In the genomic region with DNA sequence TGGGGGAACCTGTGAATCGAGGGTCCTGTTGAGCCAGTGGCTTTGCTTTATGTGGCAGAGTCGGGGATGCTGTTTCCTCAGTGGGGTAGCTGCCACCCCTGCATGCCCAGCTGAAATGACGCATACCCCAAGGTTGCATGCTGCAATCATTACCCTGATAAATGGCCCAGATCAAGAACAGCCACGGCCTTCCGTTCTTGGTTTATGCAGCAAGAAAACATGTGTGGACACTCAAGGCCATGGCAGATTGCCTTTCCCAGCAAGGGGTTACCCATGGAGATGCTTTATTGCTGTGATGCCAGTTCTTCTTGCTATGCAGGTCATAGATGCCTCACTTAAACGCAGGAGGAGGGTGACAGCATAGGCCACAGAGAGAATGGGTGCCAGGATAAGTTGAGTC, we compare ENCODE assay signal across 17 cellular contexts. TPM values are rescaled to one million over a fixed set of nuclear protein-coding genes. Genes with fewer than 3 reads are reported as not detected.
DNase-seq lines count a peak whose midpoint lies in the region; ATAC-seq and TF ChIP-seq lines count a peak whose summit lies in the region.
"Had no signal": no experiment of that assay in that cellular context is flagged by ENCODE, and none has a peak within 500 bp of the region (broad histone marks: within the 10 kb centered on the region; RNA-seq: fewer than 3 reads in every experiment).

No MANE protein-coding gene starts in this region.

- H3K9me3 ChIP-seq in BLaER1 (no peaks in the 10 kb centered on the region), left lung (no peaks in the 10 kb centered on the region)
- H3K9me3 ChIP-seq: BE2C, Caco-2 had no signal

- H3K9ac ChIP-seq in BLaER1, result 0 out of 2 replicates have a peak overlapping the region, but pooled peaks have one; percentile 15
- H3K9ac ChIP-seq: GM23248 had no signal

- H3K4me1 ChIP-seq in BLaER1 (peaks cover 25% of the 10 kb centered on the region), left lung (no peaks in the 10 kb centered on the region)
- H3K4me1 ChIP-seq: Caco-2 had no signal

- intact Hi-C loops in left lung (cut with DNase I), result no loop called here

- no peaks in the 10 kb centered on the region for H3K27me3 Mint-ChIP-seq in chondrocyte (ENCODE audit: low read depth)
- H3K27me3 Mint-ChIP-seq: CD4-positive, alpha-beta memory T cell had no signal

- peaks cover 11% of the 10 kb centered on the region; the same call in 1 of the 2 replicates for H4K20me1 ChIP-seq in BLaER1

- H3K4me2 ChIP-seq in BLaER1, result no peak overlapping the region

- TF ChIP-seq CTCF in chondrocyte (IDR thresholded peaks at IDR 0.05) (no peak), foreskin fibroblast (IDR thresholded peaks at IDR 0.05; ENCODE audit: low read depth, low read length) (no peak), left lung (IDR thresholded peaks at IDR 0.05) (no peak)

- H3K36me3 ChIP-seq in BLaER1, result peaks cover 70% of the 10 kb centered on the region
- H3K36me3 ChIP-seq in left lung, result peaks cover 0 to 31% of the 10 kb centered on the region in 2 donors

- no peak overlapping the region for H3K27ac Mint-ChIP-seq in chondrocyte (ENCODE audit: unreplicated experiment)

- DNase-seq in chondrocyte (ENCODE audit: low spot score), result peak; percentile 15
- peak; percentile 45 to 62 for DNase-seq in foreskin fibroblast
- no peak for DNase-seq in activated T-cell treated with anti-CD3 and anti-CD28 coated beads, Interleukin-2, amount 50 U/mL, for 48 hours
- no peak for DNase-seq in left lung
- DNase-seq in COLO668 (lab: John Stamatoyannopoulos, UW; ENCODE audit: unreplicated experiment), result no peak
- DNase-seq: AML-193; BE2C; C1 segment of cervical spinal cord; Caco-2; CD4-positive, alpha-beta memory T cell; DMS153; DND-41; GM23248; H7; HCEC 1CT had no signal

- H3K27me3 ChIP-seq in BLaER1 (no peaks in the 10 kb centered on the region), left lung (no peaks in the 10 kb centered on the region)
- H3K27me3 ChIP-seq: BE2C had no signal

- H3K4me1 Mint-ChIP-seq in chondrocyte (ENCODE audit: low read depth), result peaks cover under 1% of the 10 kb centered on the region

- ATAC-seq in left lung, result no peak
- ATAC-seq in HG03432 (IDR thresholded peaks at IDR 0.05; ENCODE audit: unreplicated experiment), result no peak

- H3K9me3 Mint-ChIP-seq in chondrocyte (ENCODE audit: low read depth), result no peaks in the 10 kb centered on the region
- H3K9me3 Mint-ChIP-seq: CD4-positive, alpha-beta memory T cell had no signal

- no peak overlapping the region for H3K4me3 Mint-ChIP-seq in chondrocyte (ENCODE audit: unreplicated experiment)
- H3K4me3 Mint-ChIP-seq: CD4-positive, alpha-beta memory T cell had no signal

- H3K27ac ChIP-seq in BLaER1 (no peak overlapping the region), left lung (no peak overlapping the region)
- H3K27ac ChIP-seq: GM23248 had no signal

- H3K4me3 ChIP-seq in BLaER1, result no peak overlapping the region
- H3K4me3 ChIP-seq in foreskin fibroblast (ENCODE audit: low read depth in 1 of 2, low read length in 2 of 2), result no peak overlapping the region
- H3K4me3 ChIP-seq in left lung, result no peak overlapping the region
- H3K4me3 ChIP-seq: GM23248 had no signal

- peaks cover 4% of the 10 kb centered on the region for H3K36me3 Mint-ChIP-seq in chondrocyte (ENCODE audit: low read depth)

RNA-seq across cellular contexts. Expression of gene SREBF2, which starts 14.3 kb away (rescaled TPM):
- total RNA-seq in chondrocyte (91.3 to 106 TPM (median 100 TPM) in 3 replicates), left lung (100 to 1,000 TPM; 130 to 162 TPM)

RNA-seq across cellular contexts. Expression of gene CCDC134, which starts 18.1 kb away (rescaled TPM):
- total RNA-seq in chondrocyte (6.6 to 10.1 TPM (median 7.0 TPM) in 3 replicates), left lung (10 to 100 TPM in 1 of 2 donors, 1 to 10 TPM in 1; 9.7 to 14.1 TPM)

Comparison
In these comparisons a context has a peak if more than half of its experiments do, and no peak if none do; other contexts are left out.
1. DNase-seq: peak in chondrocyte (single experiment) and foreskin fibroblast (2 of 2); none in activated T-cell treated with anti-CD3 and anti-CD28 coated beads, Interleukin-2, amount 50 U/mL, for 48 hours (0 of 2), left lung (0 of 2) and COLO668 (single experiment).